9 cellular contexts compared by ENCODE assay signal in the genomic region with DNA sequence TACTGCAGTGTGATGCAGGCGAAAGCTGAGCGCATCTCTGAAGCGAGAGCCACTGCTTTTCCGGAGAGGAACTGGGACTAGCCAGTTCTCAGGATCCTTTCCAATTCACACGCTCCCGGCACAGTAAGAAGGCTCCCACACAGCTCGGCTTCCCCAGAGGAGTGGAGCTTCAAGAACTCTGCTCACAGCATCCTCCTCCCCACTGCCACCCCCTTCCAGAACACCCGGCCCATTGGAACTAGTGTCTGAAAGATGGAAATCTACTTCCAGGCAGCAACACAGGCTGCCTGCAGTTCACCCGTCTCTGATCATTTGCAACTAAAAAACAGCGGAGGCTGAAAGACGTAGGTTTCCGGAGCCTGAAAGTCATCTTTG. TPM values are rescaled to one million over a fixed set of nuclear protein-coding genes. Genes with fewer than 3 reads are reported as not detected.
DNase-seq lines count a peak whose midpoint lies in the region; ATAC-seq and TF ChIP-seq lines count a peak whose summit lies in the region.
"Had no signal": no experiment of that assay in that cellular context is flagged by ENCODE, and none has a peak within 500 bp of the region (broad histone marks: within the 10 kb centered on the region; RNA-seq: fewer than 3 reads in every experiment).

Gene DGKB (minus strand): TSS at position 163 of the 375 bp plus-strand sequence.

- TF ChIP-seq CTCF in lower leg skin (IDR thresholded peaks at IDR 0.05): no peak

- DNase-seq in anterior cingulate cortex (lab: John Stamatoyannopoulos, UW): peak in 56 of 58 donors; percentile 4 to 82 (median 40)
- DNase-seq in iPS DF 6.9 (ENCODE audit: low read depth, low spot score): no peak
- no peak for DNase-seq in HPDE6-E6E7 (ENCODE audit: extremely low spot score)
- no peak for DNase-seq in stimulated activated naive CD4-positive, alpha-beta T cell treated with Interleukin-2 at 50 U/mL for 16 hours (lab: John Stamatoyannopoulos, UW)
- no peak for DNase-seq in lower leg skin (ENCODE audit: low spot score in 2 of 2)

- intact Hi-C loops in lower leg skin (cut with DNase I; ENCODE audit: low total_unique reads): no loop called here

- H3K4me1 ChIP-seq in HUES48 (ENCODE audit: control insufficient read depth, insufficient read depth, low read length): peaks cover 35% of the 10 kb centered on the region
- H3K4me1 ChIP-seq in iPS DF 6.9 (ENCODE audit: control insufficient read depth, insufficient read depth, low read length): peaks cover 1% of the 10 kb centered on the region; the same call in 1 of the 2 replicates
- H3K4me1 ChIP-seq in stomach smooth muscle (ENCODE audit: control insufficient read depth, insufficient read depth, low read length): peaks cover 7% of the 10 kb centered on the region

- H3K9ac ChIP-seq in HUES48 (ENCODE audit: low read depth, low read length) (no peak within 1 kb of the TSS), stomach smooth muscle (ENCODE audit: low read length in 2 of 2) (peak within 1 kb of the TSS; percentile 17 to 29)

- peak within 1 kb of the TSS; percentile 57 for H3K4me3 ChIP-seq in HUES48 (ENCODE audit: low read depth, low read length)
- peak within 1 kb of the TSS; percentile 29; the same call in 1 of the 2 replicates for H3K4me3 ChIP-seq in iPS DF 6.9 (ENCODE audit: low read length)
- H3K4me3 ChIP-seq in stomach smooth muscle (ENCODE audit: low read length in 2 of 2): peak within 1 kb of the TSS; percentile 67 to 68
- H3K4me3 ChIP-seq in lower leg skin (ENCODE audit: low read depth, poor library complexity, severe bottlenecking): no peak within 1 kb of the TSS

- TF ChIP-seq POLR2A in lower leg skin (IDR thresholded peaks at IDR 0.05): no peak

- WGBS in iPS DF 6.9 (ENCODE audit: insufficient coverage, insufficient read length): no CpG with 5 or more reads among the region's 12 CpGs
- 2 to 4% methylated on average over 12 of the region's 12 CpGs for WGBS in lower leg skin, 2 donors

- H3K9me3 ChIP-seq in HUES48 (ENCODE audit: control insufficient read depth, insufficient read depth, low read length) (no peaks in the 10 kb centered on the region), iPS DF 6.9 (ENCODE audit: control insufficient read depth, insufficient read depth, low read length) (no peaks in the 10 kb centered on the region), stomach smooth muscle (ENCODE audit: control insufficient read depth in 2 of 2, low read length in 2 of 2) (no peaks in the 10 kb centered on the region)

- H3K36me3 ChIP-seq in HUES48 (ENCODE audit: control insufficient read depth, insufficient read depth, low read length): no peaks in the 10 kb centered on the region
- H3K36me3 ChIP-seq in iPS DF 6.9 (ENCODE audit: control insufficient read depth, insufficient read depth, low read length): no peaks in the 10 kb centered on the region
- no peaks in the 10 kb centered on the region for H3K36me3 ChIP-seq in stomach smooth muscle (ENCODE audit: control insufficient read depth in 2 of 2, insufficient read depth in 2 of 2, low read length in 2 of 2)

- ATAC-seq in GM19324 (IDR thresholded peaks at IDR 0.05; ENCODE audit: low FRiP score, unreplicated experiment): no peak

- H3K27me3 ChIP-seq in HUES48 (ENCODE audit: control insufficient read depth, insufficient read depth, low read length) (peaks cover 18% of the 10 kb centered on the region), iPS DF 6.9 (ENCODE audit: control insufficient read depth, insufficient read depth, low read length) (no peaks in the 10 kb centered on the region), stomach smooth muscle (ENCODE audit: control insufficient read depth in 1 of 2, insufficient read depth in 2 of 2, low read length in 2 of 2) (no peaks in the 10 kb centered on the region)

- H3K27ac ChIP-seq in HUES48 (ENCODE audit: low read depth, low read length): no peak within 1 kb of the TSS
- H3K27ac ChIP-seq in iPS DF 6.9 (ENCODE audit: low read length): no peak within 1 kb of the TSS
- no peak within 1 kb of the TSS for H3K27ac ChIP-seq in stomach smooth muscle (ENCODE audit: low read length)
- H3K27ac ChIP-seq: epithelial cell of prostate had no signal

RNA-seq across cellular contexts. Expression of gene DGKB, which starts in this region (rescaled TPM):
- under 1 TPM in 2 of 4 donors, not detected in 2; 0.05 to 0.58 TPM for total RNA-seq in lower leg skin

Comparison
In these comparisons a context has a peak if more than half of its experiments do, and no peak if none do; other contexts are left out.
1. DNase-seq: peak in anterior cingulate cortex (56 of 58); none in iPS DF 6.9 (single experiment), HPDE6-E6E7 (single experiment), stimulated activated naive CD4-positive, alpha-beta T cell treated with Interleukin-2 at 50 U/mL for 16 hours (single experiment) and lower leg skin (0 of 2).